ENCODE assay signal across 8 cellular contexts in the genomic region with DNA sequence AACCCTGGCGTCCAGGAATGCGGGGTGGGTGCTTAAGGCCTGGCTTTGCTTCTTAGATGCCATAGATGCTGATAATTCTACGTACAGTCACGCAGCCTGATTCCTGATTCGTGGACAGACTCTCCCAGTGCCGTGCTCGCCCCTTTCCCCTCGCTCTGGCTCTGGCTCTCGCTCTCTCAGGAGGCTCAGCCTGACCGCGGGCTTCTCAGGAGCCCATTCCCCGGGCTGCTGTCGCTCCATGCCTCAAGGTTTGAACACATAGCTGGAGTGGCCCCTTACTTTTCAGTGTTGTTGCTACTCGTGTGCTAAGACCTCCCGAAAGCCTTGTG. TPM values are rescaled to one million over a fixed set of nuclear protein-coding genes. Genes with fewer than 3 reads are reported as not detected.
DNase-seq lines count a peak whose midpoint lies in the region; ATAC-seq, FAIRE-seq and TF ChIP-seq lines count a peak whose summit lies in the region.

No MANE protein-coding gene starts in this region.

- H3K4me1 ChIP-seq in HUES6 (ENCODE audit: control insufficient read depth, insufficient read depth, low read length) (peaks cover 2% of the 10 kb centered on the region; the same call in 1 of the 2 replicates), K562 (replicated peaks in 1 of 2; ENCODE audit: control insufficient read depth in 2 of 2, insufficient read depth in 2 of 2, low read length in 2 of 2) (peaks cover 0 to 12% of the 10 kb centered on the region in 2 experiments; a peak in 1 of 5 replicates), stomach (peaks cover 0 to 3% (median 0%) of the 10 kb centered on the region in 4 donors)

- H3K4me3 ChIP-seq in HUES6 (ENCODE audit: low read depth, low read length) = peak overlapping the region; percentile 66
- peak overlapping the region; percentile 52 for H3K4me3 ChIP-seq in K562
- peak overlapping the region; percentile 55 to 70 (median 62) for H3K4me3 ChIP-seq in stomach

- no peak overlapping the region for H3K27ac ChIP-seq in HUES6 (ENCODE audit: low read depth, low read length)
- peak overlapping the region; percentile 74 for H3K27ac ChIP-seq in K562 (ENCODE audit: extremely low read depth, low read depth, low read length)
- peak overlapping the region; percentile 79 to 92 (median 83) for H3K27ac ChIP-seq in stomach

- peak overlapping the region; percentile 79 for H3K4me2 ChIP-seq in K562 (ENCODE audit: insufficient read depth, low read length)

- CTCF ChIA-PET in GM10248 (lab: Yijun Ruan, JAX) = interaction anchor here (1.2 to 1.3 kb wide), 2 partner anchors 11 to 417 kb away, joined by 4 to 5 read pairs; no protein-coding TSS in a partner anchor
- CTCF ChIA-PET in K562 (lab: Yijun Ruan, JAX; ENCODE audit: low intra/inter-chr PET ratio) = no interaction called here

- peak; percentile 29 for ATAC-seq in GM21526 (IDR thresholded peaks at IDR 0.05; ENCODE audit: low FRiP score, unreplicated experiment)
- ATAC-seq in K562 = peak; percentile 62

- H3K36me3 ChIP-seq in HUES6 (ENCODE audit: control insufficient read depth, insufficient read depth, low read length) (no peaks in the 10 kb centered on the region), K562 (ENCODE audit: control insufficient read depth, insufficient read depth, low read length) (no peaks in the 10 kb centered on the region), stomach (no peaks in the 10 kb centered on the region)

- no peak for TF ChIP-seq EP300 in K562 (IDR thresholded peaks at IDR 0.05; ENCODE audit: low read length)
- TF ChIP-seq EP300 in stomach (IDR thresholded peaks at IDR 0.05) = no peak

- intact Hi-C loops in K562 (cut with micrococcal nuclease) = no loop called here
- intact Hi-C loops in stomach (cut with DNase I; ENCODE audit: low total_unique reads) = no loop called here

- TF ChIP-seq RAD21 in K562 (CRISPR knock-in tag; conservative IDR thresholded peaks at IDR 0.05 in 1 of 2, IDR thresholded peaks at IDR 0.05 in 1 of 2) = no peak

- H2AFZ ChIP-seq in K562 (ENCODE audit: low read depth, low read length) = peak overlapping the region; percentile 81

- peak overlapping the region; percentile 65 for H3K9ac ChIP-seq in HUES6 (ENCODE audit: low read length)
- H3K9ac ChIP-seq in K562 (ENCODE audit: insufficient read depth in 1 of 2, low read depth in 2 of 2, low read length in 2 of 2) = peak overlapping the region; percentile 62 to 90

- H3K9me3 ChIP-seq in HUES6 (ENCODE audit: control insufficient read depth, insufficient read depth, low read depth, low read length) (peaks cover 3% of the 10 kb centered on the region; the same call in 1 of the 2 replicates), K562 (replicated peaks; ENCODE audit: control insufficient read depth, insufficient read depth, low read depth, low read length) (no peaks in the 10 kb centered on the region), stomach (no peaks in the 10 kb centered on the region)

- H4K20me1 ChIP-seq in K562 (replicated peaks; ENCODE audit: control insufficient read depth, insufficient read depth, low read length) = no peaks in the 10 kb centered on the region

- no peak for TF ChIP-seq CTCF in GM10248 (IDR thresholded peaks at IDR 0.05; ENCODE audit: control extremely low read depth, extremely low read depth, low read depth, missing control alignments)
- no peak for TF ChIP-seq CTCF in K562 (IDR thresholded peaks at IDR 0.05 in 2 of 3, conservative IDR thresholded peaks at IDR 0.05 in 1 of 3; ENCODE audit: insufficient read depth in 2 of 3, low read depth in 1 of 3, low read length in 3 of 3)
- no peak for TF ChIP-seq CTCF in stomach (IDR thresholded peaks at IDR 0.05)

- POLR2A ChIA-PET in GM10248 (lab: Yijun Ruan, JAX) (no interaction called here), K562 (lab: Yijun Ruan, JAX) (interaction anchor here (1.4 kb wide), 1 partner anchor 54 kb away, joined by 3 read pairs; no protein-coding TSS in a partner anchor)

- H3K79me2 ChIP-seq in K562 (ENCODE audit: control insufficient read depth, insufficient read depth, low read length) = 0 out of 3 replicates have a peak, but pooled peaks cover 12% of the 10 kb centered on the region

- 1% methylated on average over 15 of the region's 15 CpGs for WGBS in K562 (ENCODE audit: insufficient coverage, low coverage, missing lambda C conversion rate)
- WGBS in stomach, 5 donors = 1 to 29% (median 2%) methylated on average over 10 to 15 of the region's 15 CpGs

- TF ChIP-seq POLR2A in K562 (conservative IDR thresholded peaks at IDR 0.05) (no peak), stomach (IDR thresholded peaks at IDR 0.05) (no peak)

- DNase-seq in GM10248 (ENCODE audit: extremely low spot score) (peak; percentile 26), K562 (ENCODE audit: extremely low read depth in 1 of 4, low spot score in 3 of 4) (peak; percentile 3 to 24 (median 6)), iris pigment epithelial cell (ENCODE audit: low read depth) (peak; percentile 3), stomach (peak; percentile 29), NCI-H1436 treated with DMSO at 0.1 percent for 48 hours (lab: John Stamatoyannopoulos, UW) (no peak), mesenteric fat pad (ENCODE audit: low spot score) (no peak)

- H3K9me1 ChIP-seq in K562 (ENCODE audit: control insufficient read depth, insufficient read depth, low read length) = no peaks in the 10 kb centered on the region

- in situ Hi-C loops in K562 (cut with MboI) = no loop called here

- FAIRE-seq in K562 (lab: Jason Lieb, UNC) = no peak

- BruUV-seq in K562 (replicated peaks; lab: Mats Ljungman, UMichigan) = no TSS peak

- no peaks in the 10 kb centered on the region for H3K27me3 ChIP-seq in HUES6 (ENCODE audit: control insufficient read depth, insufficient read depth, low read length)
- no peaks in the 10 kb centered on the region for H3K27me3 ChIP-seq in K562 (ENCODE audit: control insufficient read depth in 2 of 2, insufficient read depth in 2 of 2, low read length in 2 of 2)
- H3K27me3 ChIP-seq in stomach = peaks cover 0 to 10% (median 0%) of the 10 kb centered on the region in 3 donors

TF ChIP-seq in K562, 482 proteins besides CTCF, POLR2A, EP300 and RAD21 (continues in another document):
- TF ChIP-seq NR2F6 (CRISPR knock-in tag; IDR thresholded peaks at IDR 0.05) (no peak), ZNF280A (IDR thresholded peaks at IDR 0.05; ENCODE audit: low read depth, partially characterized antibody) (no peak)

RNA-seq across cellular contexts. Expression of gene ZC3H12B, which starts 0.8 kb away (rescaled TPM):
- 2.0 and 2.3 TPM in 2 replicates for total RNA-seq in K562 (2011; cell fraction: chromatin; rRNA removed; ENCODE audit: low replicate concordance)
- total RNA-seq in K562 (2011; cell fraction: nucleolus; rRNA removed) = 0.26 and 0.50 TPM in 2 replicates
- total RNA-seq in K562 (2011; cell fraction: nucleoplasm; rRNA removed) = 1.2 and 1.6 TPM in 2 replicates
- total RNA-seq in K562 (2014; rRNA removed) (0.09 and 0.20 TPM in 2 replicates), K562 (2014; rRNA removed; fragmentation: Illumina TruSeq; extraction: Trizol) (0.19 and 0.58 TPM in 2 replicates), K562 (2015; rRNA removed; fragmentation: Illumina TruSeq; extraction: Trizol) (0.30 and 0.36 TPM in 2 replicates), K562 (2021) (0.25 and 0.31 TPM in 2 replicates), stomach (10 to 100 TPM in 2 of 5 donors, 1 to 10 TPM in 3; 1.2 to 15.2 (median 4.6) TPM), mesenteric fat pad (0.61 TPM)
- polyA plus RNA-seq in K562 (2011; rRNA removed) (0.05 and 0.64 TPM in 2 replicates), K562 (2014; fragmentation: Illumina TruSeq; extraction: Trizol) (0.24 and 0.51 TPM in 2 replicates), K562 (2014; fragmentation: Nextera tagmentation; extraction: Ambion mirVana) (under 1 TPM; 0.20 to 0.23 TPM), K562 (2014; rRNA removed) (0.07 and 0.32 TPM in 2 replicates), stomach (1 to 10 TPM in 1 of 3 donors, under 1 TPM in 2; 0.20 to 1.8 (median 0.68) TPM)
- polyA plus RNA-seq in K562 (2011; cell fraction: cytosol; rRNA removed) = 0.03 and 0.13 TPM in 2 replicates
- polyA plus RNA-seq in K562 (2011; cell fraction: nucleus; rRNA removed) = 0.27 and 1.3 TPM in 2 replicates
- 0.47 and 1.00 TPM in 2 replicates for polyA plus RNA-seq in K562 (2012)
- polyA minus RNA-seq in K562 (2011; rRNA and poly(A)+ RNA removed) = 0.15 and 1.4 TPM in 2 replicates
- polyA minus RNA-seq in K562 (2011; cell fraction: cytosol; rRNA and poly(A)+ RNA removed) = 0.29 TPM in 1 of 2 replicates, not detected in the other
- polyA minus RNA-seq in K562 (2011; cell fraction: nucleus; rRNA and poly(A)+ RNA removed) = 0.27 and 0.33 TPM in 2 replicates

RNA-seq across cellular contexts. Expression of gene ZC4H2, which starts 59.2 kb away (rescaled TPM):
- total RNA-seq in K562 (2011; cell fraction: chromatin; rRNA removed; ENCODE audit: low replicate concordance) = 2.2 and 2.5 TPM in 2 replicates
- total RNA-seq in K562 (2011; cell fraction: nucleolus; rRNA removed) = 0.53 and 1.2 TPM in 2 replicates
- 2.4 and 2.6 TPM in 2 replicates for total RNA-seq in K562 (2011; cell fraction: nucleoplasm; rRNA removed)
- total RNA-seq in K562 (2014; rRNA removed) = 1.8 and 3.2 TPM in 2 replicates
- 1.8 and 3.4 TPM in 2 replicates for total RNA-seq in K562 (2014; rRNA removed; fragmentation: Illumina TruSeq; extraction: Trizol)
- 1.7 and 1.8 TPM in 2 replicates for total RNA-seq in K562 (2015; rRNA removed; fragmentation: Illumina TruSeq; extraction: Trizol)
- 1.8 and 1.9 TPM in 2 replicates for total RNA-seq in K562 (2021)
- polyA plus RNA-seq in K562 (2011; rRNA removed) = 0.45 and 7.0 TPM in 2 replicates
- 0.46 and 3.9 TPM in 2 replicates for polyA plus RNA-seq in K562 (2011; cell fraction: cytosol; rRNA removed)
- 0.56 and 2.7 TPM in 2 replicates for polyA plus RNA-seq in K562 (2011; cell fraction: nucleus; rRNA removed)
- 2.0 and 2.9 TPM in 2 replicates for polyA plus RNA-seq in K562 (2012)
- 2.7 and 3.4 TPM in 2 replicates for polyA plus RNA-seq in K562 (2014; fragmentation: Illumina TruSeq; extraction: Trizol)
- 1 to 10 TPM; 1.1 to 2.4 TPM for polyA plus RNA-seq in K562 (2014; fragmentation: Nextera tagmentation; extraction: Ambion mirVana)
- 1.7 and 4.2 TPM in 2 replicates for polyA plus RNA-seq in K562 (2014; rRNA removed)
- 0.54 and 5.7 TPM in 2 replicates for polyA minus RNA-seq in K562 (2011; rRNA and poly(A)+ RNA removed)
- 1.2 TPM in 1 of 2 replicates, not detected in the other for polyA minus RNA-seq in K562 (2011; cell fraction: cytosol; rRNA and poly(A)+ RNA removed)
- 0.33 and 0.81 TPM in 2 replicates for polyA minus RNA-seq in K562 (2011; cell fraction: nucleus; rRNA and poly(A)+ RNA removed)
- 1 to 10 TPM; 2.2 to 8.1 (median 4.5) TPM for total RNA-seq in stomach
- polyA plus RNA-seq in stomach = 1 to 10 TPM; 4.0 to 7.5 (median 5.3) TPM
- total RNA-seq in mesenteric fat pad = 7.5 TPM

Comparison
In these comparisons a context has a peak if more than half of its experiments do, and no peak if none do; other contexts are left out.
1. DNase-seq: peak in GM10248 (single experiment), K562 (4 of 4), iris pigment epithelial cell (single experiment) and stomach (single experiment); none in NCI-H1436 treated with DMSO at 0.1 percent for 48 hours (single experiment) and mesenteric fat pad (single experiment).
2. Peak in every context shown above with its lines, with median percentiles within 50 percentile points of each other: H3K4me3 ChIP-seq.